ENCODE assay signal across 8 cellular contexts in genomic region chrX:84187501-84188319, GRCh38. TPM values are rescaled to one million over a fixed set of nuclear protein-coding genes. Genes with fewer than 3 reads are reported as not detected.
A peak's percentile ranks its signal among the peaks of the same experiment; 100 is the strongest.
DNase-seq lines count a peak whose midpoint lies in the region; ATAC-seq, FAIRE-seq and TF ChIP-seq lines count a peak whose summit lies in the region.

TSS of gene RPS6KA6 (minus strand) at chrX:84188199. CDS start at chrX:84187899, 300 bp downstream.

- H3K4me3 Mint-ChIP-seq in osteocyte (ENCODE audit: unreplicated experiment), result peak within 1 kb of the TSS; percentile 80

- ATAC-seq in GM18498 (IDR thresholded peaks at IDR 0.05; ENCODE audit: unreplicated experiment) (peak; percentile 59), HG03571 (IDR thresholded peaks at IDR 0.05; ENCODE audit: unreplicated experiment) (peak; percentile 51), GM19324 (IDR thresholded peaks at IDR 0.05; ENCODE audit: low FRiP score, unreplicated experiment) (no peak)

- peak; percentile 17 for DNase-seq in ACHN
- peak; percentile 28 for DNase-seq in activated CD8-positive, alpha-beta memory T cell treated with anti-CD3 and anti-CD28 coated beads, Interleukin-2, amount 50 U/mL, for 4 hours
- peak; percentile 32 for DNase-seq in glomerular visceral epithelial cell (ENCODE audit: extremely low spot score)
- peak; percentile 84 for DNase-seq in osteocyte (ENCODE audit: extremely low spot score, unreplicated experiment)
- DNase-seq in D721Med (ENCODE audit: insufficient read length, low spot score), result no peak

- TF ChIP-seq CTCF in osteocyte (IDR thresholded peaks at IDR 0.05) (no peak), D721Med (IDR thresholded peaks at IDR 0.05; ENCODE audit: insufficient read depth, missing control alignments) (no peak)

- peak within 1 kb of the TSS; percentile 38 for H3K27ac Mint-ChIP-seq in osteocyte (ENCODE audit: unreplicated experiment)

- H3K4me1 Mint-ChIP-seq in osteocyte (ENCODE audit: unreplicated experiment), result peaks cover 5% of the 10 kb centered on the region

- H3K9me3 Mint-ChIP-seq in osteocyte (ENCODE audit: unreplicated experiment), result peaks cover 10% of the 10 kb centered on the region

- no peaks in the 10 kb centered on the region for H3K36me3 Mint-ChIP-seq in osteocyte (ENCODE audit: unreplicated experiment)

- no peaks in the 10 kb centered on the region for H3K27me3 Mint-ChIP-seq in osteocyte (ENCODE audit: unreplicated experiment)

- in situ Hi-C loops in ACHN (cut with HindIII; ENCODE audit: low pct_ligation_motif_present, low pct_unique_long_range_greater_than_20kb, low sequenced_read_pairs), result no loop called here

- no peak for FAIRE-seq in D721Med (lab: Jason Lieb, UNC)

RNA-seq across cellular contexts. Expression of gene RPS6KA6, which starts in this region (rescaled TPM):
- total RNA-seq in osteocyte, result 2.2 and 2.3 TPM in 2 replicates
